ENCODE assay signal across 2 cellular contexts in genomic region chr6:150953860-150954259, GRCh38.
TF ChIP-seq lines count a peak whose summit lies in the region.

No MANE protein-coding gene starts in this region.

TF ChIP-seq in GM23338, 12 proteins besides CTCF, POLR2A, EP300 and RAD21:
- TF ChIP-seq JUNB (IDR thresholded peaks at IDR 0.05; ENCODE audit: unreplicated experiment) (no peak), REST (IDR thresholded peaks at IDR 0.05; ENCODE audit: unreplicated experiment) (no peak), POLR2AphosphoS5 (IDR thresholded peaks at IDR 0.05; ENCODE audit: low read depth) (no peak), NANOG (IDR thresholded peaks at IDR 0.05; ENCODE audit: borderline replicate concordance) (no peak), ZNF462 (CRISPR knock-in tag; IDR thresholded peaks at IDR 0.05) (no peak), EZH2 (IDR thresholded peaks at IDR 0.05; ENCODE audit: low read depth, unreplicated experiment) (no peak), ZNF331 (CRISPR knock-in tag; IDR thresholded peaks at IDR 0.05; ENCODE audit: low read depth) (no peak), STAT1 (IDR thresholded peaks at IDR 0.05; ENCODE audit: unreplicated experiment) (no peak), ETS1 (IDR thresholded peaks at IDR 0.05) (no peak), EZH2phosphoT487 (IDR thresholded peaks at IDR 0.05; ENCODE audit: unreplicated experiment) (no peak), ZNF114 (CRISPR knock-in tag; IDR thresholded peaks at IDR 0.05) (no peak), CREB1 (CRISPR knock-in tag; IDR thresholded peaks at IDR 0.05; ENCODE audit: low read depth) (no peak)

TF ChIP-seq in IMR-90, 13 proteins besides CTCF, POLR2A, EP300 and RAD21:
- TF ChIP-seq MXI1 (IDR thresholded peaks at IDR 0.05; ENCODE audit: borderline replicate concordance, low read depth, low read length) (no peak), ELK1 (IDR thresholded peaks at IDR 0.05; ENCODE audit: borderline replicate concordance, low read depth, low read length) (no peak)
